Comparison of ENCODE assay signal across 18 cellular contexts in the genomic region with DNA sequence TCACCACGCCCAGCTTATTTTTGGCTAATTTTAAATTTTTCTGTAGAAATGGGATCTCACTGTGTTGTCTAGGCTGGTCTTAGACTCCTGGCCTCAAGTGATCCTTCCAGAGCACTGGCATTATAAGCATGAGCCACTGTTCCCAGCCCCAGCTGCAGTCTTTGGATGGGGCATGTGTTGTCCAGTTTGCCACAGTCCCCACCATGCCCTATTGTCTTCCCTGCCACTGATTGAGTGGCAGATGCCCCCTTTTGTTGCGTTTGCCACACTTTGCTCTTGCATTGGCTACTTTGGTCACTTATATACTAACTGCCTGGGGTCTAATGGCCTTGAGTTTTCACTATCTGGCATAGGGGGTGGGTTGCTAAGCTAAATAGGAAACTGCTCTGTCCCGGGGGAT.
DNase-seq lines count a peak whose midpoint lies in the region; ATAC-seq, FAIRE-seq and TF ChIP-seq lines count a peak whose summit lies in the region.
"Had no signal": no experiment of that assay in that cellular context is flagged by ENCODE, and none has a peak within 500 bp of the region (broad histone marks: within the 10 kb centered on the region; RNA-seq: fewer than 3 reads in every experiment).

No MANE protein-coding gene starts in this region.

- FAIRE-seq in HepG2 (lab: Jason Lieb, UNC) (no peak), kidney (lab: Jason Lieb, UNC) (no peak)

- no peak for ATAC-seq in HepG2
- ATAC-seq in right lobe of liver: no peak

- H3K4me1 ChIP-seq in HepG2 (ENCODE audit: insufficient read depth, low read length): peaks cover 11% of the 10 kb centered on the region
- peaks cover 0 to 4% (median 0%) of the 10 kb centered on the region in 4 donors for H3K4me1 ChIP-seq in right lobe of liver
- peaks cover 50% of the 10 kb centered on the region for H3K4me1 ChIP-seq in OCI-LY7 (ENCODE audit: insufficient read depth, low read length, poor library complexity, severe bottlenecking)
- H3K4me1 ChIP-seq in kidney (ENCODE audit: control insufficient read depth in 1 of 2, insufficient read depth in 1 of 2, low read depth in 1 of 2, low read length in 2 of 2): peaks cover 6 to 8% of the 10 kb centered on the region in 2 donors
- H3K4me1 ChIP-seq in thymus (ENCODE audit: control insufficient read depth, insufficient read depth, low read length): peaks cover 11% of the 10 kb centered on the region
- H3K4me1 ChIP-seq in uterus: no peaks in the 10 kb centered on the region

- no peak for TF ChIP-seq CTCF in HepG2 (CRISPR knock-in tag; IDR thresholded peaks at IDR 0.05)
- TF ChIP-seq CTCF in right lobe of liver (IDR thresholded peaks at IDR 0.05): no peak
- no peak for TF ChIP-seq CTCF in OCI-LY7 (conservative IDR thresholded peaks at IDR 0.05; ENCODE audit: low read length)
- no peak for TF ChIP-seq CTCF in kidney (IDR thresholded peaks at IDR 0.05; ENCODE audit: borderline replicate concordance, extremely low read depth, insufficient read depth)
- no peak for TF ChIP-seq CTCF in uterus (IDR thresholded peaks at IDR 0.05)

- TF ChIP-seq EP300 in HepG2 (IDR thresholded peaks at IDR 0.05; ENCODE audit: low read depth in 2 of 2, low read length in 2 of 2) (no peak), HepG2 (CRISPR knock-in tag; IDR thresholded peaks at IDR 0.05; ENCODE audit: borderline replicate concordance) (no peak)

- CTCF ChIA-PET in HepG2 (lab: Yijun Ruan, JAX; ENCODE audit: low intra/inter-chr PET ratio, low total read pairs): no interaction called here
- CTCF ChIA-PET in OCI-LY7 (lab: Charles Lee; ENCODE audit: unreplicated experiment): interaction anchor here (1.5 kb wide), 1 partner anchor 13 kb away, joined by 3 read pairs; no protein-coding TSS in a partner anchor

- no peaks in the 10 kb centered on the region for H3K27me3 ChIP-seq in HepG2 (ENCODE audit: control insufficient read depth in 1 of 2, insufficient read depth in 2 of 2, low read length in 2 of 2)
- H3K27me3 ChIP-seq in right lobe of liver: no peaks in the 10 kb centered on the region
- H3K27me3 ChIP-seq in thymus (ENCODE audit: control insufficient read depth, insufficient read depth): no peaks in the 10 kb centered on the region
- no peaks in the 10 kb centered on the region for H3K27me3 ChIP-seq in uterus
- H3K27me3 ChIP-seq: Peyer's patch had no signal

- H3K36me3 ChIP-seq in HepG2 (replicated peaks in 1 of 2; ENCODE audit: control insufficient read depth in 1 of 2, insufficient read depth in 2 of 2, low read length in 2 of 2): peaks cover 34 to 41% of the 10 kb centered on the region in 2 experiments
- no peaks in the 10 kb centered on the region for H3K36me3 ChIP-seq in right lobe of liver
- H3K36me3 ChIP-seq in OCI-LY7 (ENCODE audit: insufficient read depth, low read length): peaks cover 66% of the 10 kb centered on the region
- peaks cover 0 to 2% of the 10 kb centered on the region in 2 donors for H3K36me3 ChIP-seq in kidney (ENCODE audit: control insufficient read depth in 1 of 2, insufficient read depth in 2 of 2, low read length in 2 of 2)
- H3K36me3 ChIP-seq in thymus (ENCODE audit: control insufficient read depth, insufficient read depth): peaks cover 37% of the 10 kb centered on the region
- H3K36me3 ChIP-seq in uterus: no peaks in the 10 kb centered on the region

- in situ Hi-C loops in HepG2 (cut with HindIII; ENCODE audit: extremely low pct_ligation_motif_present, low pct_unique_long_range_greater_than_20kb): no loop called here

- H4K20me1 ChIP-seq in HepG2 (ENCODE audit: insufficient read depth, low read length): peaks cover 5% of the 10 kb centered on the region; the same call in 1 of the 2 replicates
- no peaks in the 10 kb centered on the region for H4K20me1 ChIP-seq in OCI-LY7 (ENCODE audit: insufficient read depth, low read length)

- DNase-seq in HepG2 (ENCODE audit: low spot score): no peak
- no peak for DNase-seq in right lobe of liver
- DNase-seq in OCI-LY7 (ENCODE audit: low spot score): no peak
- peak; percentile 6 for DNase-seq in kidney
- no peak for DNase-seq in nucleus accumbens (lab: John Stamatoyannopoulos, UW)
- DNase-seq in stimulated activated CD4-positive, alpha-beta T cell treated with anti-CD3 and anti-CD28 coated beads, Interleukin-4, amount 100 ng/mL, for 4 hours: no peak
- DNase-seq in uterus: no peak
- DNase-seq: CD4-positive, CD25-positive, alpha-beta regulatory T cell; H7; KG1; NCI-H1436; NCI-H2029; NCI-H2171 treated with DMSO at 0.1 percent for 48 hours; NCI-H748 treated with DMSO at 0.1 percent for 48 hours; Peyer's patch; Right ventricle myocardium superior had no signal

- intact Hi-C loops in HepG2 (cut with micrococcal nuclease; ENCODE audit: unreplicated experiment): no loop called here
- intact Hi-C loops in right lobe of liver (cut with DNase I): no loop called here
- intact Hi-C loops in OCI-LY7 (cut with micrococcal nuclease; ENCODE audit: unreplicated experiment): no loop called here
- intact Hi-C loops in kidney (cut with DNase I): loop anchor here (10.0 kb wide), 1 partner anchor 55 kb away; no protein-coding TSS in a partner anchor
- intact Hi-C loops in uterus (cut with DNase I; ENCODE audit: low total_unique reads): no loop called here

- H3K4me2 ChIP-seq in HepG2 (ENCODE audit: low read depth, low read length) (no peak overlapping the region), OCI-LY7 (ENCODE audit: low read length) (no peak overlapping the region)

- no peaks in the 10 kb centered on the region for H3K9me3 ChIP-seq in HepG2 (ENCODE audit: low read length)
- no peaks in the 10 kb centered on the region for H3K9me3 ChIP-seq in right lobe of liver
- peaks cover 6% of the 10 kb centered on the region; the same call in 1 of the 2 replicates for H3K9me3 ChIP-seq in OCI-LY7 (ENCODE audit: low read length)
- H3K9me3 ChIP-seq in kidney (ENCODE audit: control insufficient read depth in 1 of 2, low read length in 2 of 2): no peaks in the 10 kb centered on the region
- no peaks in the 10 kb centered on the region for H3K9me3 ChIP-seq in thymus (ENCODE audit: control insufficient read depth)
- H3K9me3 ChIP-seq in uterus: no peaks in the 10 kb centered on the region
- H3K9me3 ChIP-seq: Peyer's patch had no signal

- H3K9ac ChIP-seq in HepG2 (ENCODE audit: insufficient read depth, low read depth, low read length) (no peak overlapping the region), kidney (ENCODE audit: low read length in 2 of 2) (no peak overlapping the region)

- BruUV-seq in HepG2 (replicated peaks; lab: Mats Ljungman, UMichigan) (TSS peak; percentile 29), OCI-LY7 (replicated peaks; lab: Mats Ljungman, UMichigan) (no TSS peak)

- POLR2A ChIA-PET in HepG2 (lab: Yijun Ruan, JAX) (interaction anchor here (0.7 to 1.2 kb wide), 2 partner anchors 13 to 122 kb away, joined by 3 read pairs; partner anchors contain the start of gene CEP20), OCI-LY7 (lab: Charles Lee) (interaction anchor here (0.6 to 1.4 kb wide), 4 partner anchors 12 to 122 kb away, joined by 3 to 11 read pairs (median 4); partner anchors contain the start of gene CEP20)

- WGBS in HepG2 (ENCODE audit: low lambda C conversion rate): 91% methylated on average over 3 of the region's 3 CpGs
- 80% methylated on average over 3 of the region's 3 CpGs for whole genome bisulfite sequencing in right lobe of liver (ENCODE audit: insufficient coverage, low coverage, low lambda C conversion rate, missing lambda C conversion rate)
- 98% methylated on average over 3 of the region's 3 CpGs for WGBS in thymus

- H3K79me2 ChIP-seq in HepG2 (ENCODE audit: insufficient read depth, low read length) (peaks cover 4% of the 10 kb centered on the region), OCI-LY7 (ENCODE audit: insufficient read depth, low read depth, low read length) (peaks cover 30% of the 10 kb centered on the region; the same call in 1 of the 2 replicates)

- no peak overlapping the region for H3K27ac ChIP-seq in HepG2 (ENCODE audit: extremely low read length, insufficient read depth, low read length)
- no peak overlapping the region for H3K27ac ChIP-seq in right lobe of liver
- peak overlapping the region; percentile 98 for H3K27ac ChIP-seq in OCI-LY7 (ENCODE audit: low read depth, low read length, poor library complexity, severe bottlenecking)
- H3K27ac ChIP-seq in kidney (ENCODE audit: low read depth in 2 of 2, low read length in 2 of 2): no peak overlapping the region
- peak overlapping the region; percentile 47 for H3K27ac ChIP-seq in thymus (ENCODE audit: low read depth)
- no peak overlapping the region for H3K27ac ChIP-seq in uterus
- H3K27ac ChIP-seq: Peyer's patch, SK-N-MC had no signal

- no peaks in the 10 kb centered on the region for H3K9me2 ChIP-seq in OCI-LY7 (ENCODE audit: insufficient read depth, low read length)

- H3K4me3 ChIP-seq in HepG2 (replicated peaks in 1 of 3; ENCODE audit: insufficient read depth in 1 of 3, low read depth in 2 of 3, low read length in 3 of 3) (no peak overlapping the region), right lobe of liver (no peak overlapping the region), OCI-LY7 (ENCODE audit: low read depth, low read length, poor library complexity, severe bottlenecking) (no peak overlapping the region), kidney (ENCODE audit: low read length in 2 of 2) (no peak overlapping the region), thymus (ENCODE audit: low read length) (no peak overlapping the region), uterus (no peak overlapping the region)
- H3K4me3 ChIP-seq: Peyer's patch, SK-N-MC had no signal

- TF ChIP-seq POLR2A in HepG2 (IDR thresholded peaks at IDR 0.05; ENCODE audit: insufficient read depth in 1 of 2, low read depth in 2 of 2, low read length in 2 of 2): no peak
- TF ChIP-seq POLR2A in right lobe of liver (IDR thresholded peaks at IDR 0.05): no peak
- TF ChIP-seq POLR2A in uterus (IDR thresholded peaks at IDR 0.05): no peak

- no peak overlapping the region for H2AFZ ChIP-seq in HepG2 (ENCODE audit: low read length)
- no peak overlapping the region for H2AFZ ChIP-seq in OCI-LY7 (ENCODE audit: low read length)

- TF ChIP-seq RAD21 in HepG2 (CRISPR knock-in tag; IDR thresholded peaks at IDR 0.05): no peak

TF ChIP-seq in HepG2, 621 proteins besides CTCF, POLR2A, EP300 and RAD21 (continues in another document):
- TF ChIP-seq, protein P1, sequence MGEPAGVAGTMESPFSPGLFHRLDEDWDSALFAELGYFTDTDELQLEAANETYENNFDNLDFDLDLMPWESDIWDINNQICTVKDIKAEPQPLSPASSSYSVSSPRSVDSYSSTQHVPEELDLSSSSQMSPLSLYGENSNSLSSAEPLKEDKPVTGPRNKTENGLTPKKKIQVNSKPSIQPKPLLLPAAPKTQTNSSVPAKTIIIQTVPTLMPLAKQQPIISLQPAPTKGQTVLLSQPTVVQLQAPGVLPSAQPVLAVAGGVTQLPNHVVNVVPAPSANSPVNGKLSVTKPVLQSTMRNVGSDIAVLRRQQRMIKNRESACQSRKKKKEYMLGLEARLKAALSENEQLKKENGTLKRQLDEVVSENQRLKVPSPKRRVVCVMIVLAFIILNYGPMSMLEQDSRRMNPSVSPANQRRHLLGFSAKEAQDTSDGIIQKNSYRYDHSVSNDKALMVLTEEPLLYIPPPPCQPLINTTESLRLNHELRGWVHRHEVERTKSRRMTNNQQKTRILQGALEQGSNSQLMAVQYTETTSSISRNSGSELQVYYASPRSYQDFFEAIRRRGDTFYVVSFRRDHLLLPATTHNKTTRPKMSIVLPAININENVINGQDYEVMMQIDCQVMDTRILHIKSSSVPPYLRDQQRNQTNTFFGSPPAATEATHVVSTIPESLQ (CRISPR knock-in tag; conservative IDR thresholded peaks at IDR 0.05): no peak
- no peak for TF ChIP-seq ZNF354B (CRISPR knock-in tag; IDR thresholded peaks at IDR 0.05)
- TF ChIP-seq ZNF629 (CRISPR knock-in tag; conservative IDR thresholded peaks at IDR 0.05): no peak

Comparison
In these comparisons a context has a peak if more than half of its experiments do, and no peak if none do; other contexts are left out.
1. H3K27ac ChIP-seq: peak in OCI-LY7 (single experiment) and thymus (single experiment); none in HepG2 (single experiment), right lobe of liver (0 of 3), kidney (0 of 2) and uterus (0 of 2).